ENCODE assay signal across 9 cellular contexts in genomic region chr20:58271596-58272460, GRCh38. TPM values are rescaled to one million over a fixed set of nuclear protein-coding genes. Genes with fewer than 3 reads are reported as not detected.
DNase-seq lines count a peak whose midpoint lies in the region; ATAC-seq and TF ChIP-seq lines count a peak whose summit lies in the region.
"Had no signal": no experiment of that assay in that cellular context is flagged by ENCODE, and none has a peak within 500 bp of the region (broad histone marks: within the 10 kb centered on the region; RNA-seq: fewer than 3 reads in every experiment).

No MANE protein-coding gene starts in this region.

- DNase-seq in activated CD4-positive, alpha-beta T cell treated with anti-CD3 and anti-CD28 coated beads for 24 hours (ENCODE audit: low read depth in 2 of 2): peak; percentile 18 to 32
- no peak for DNase-seq in activated CD4-positive, alpha-beta T cell treated with anti-CD3 and anti-CD28 coated beads for 1 hour
- DNase-seq in amniotic epithelial cell (ENCODE audit: low read depth) (peak; percentile 61), OCI-M1 (lab: John Stamatoyannopoulos, UW) (no peak), immature natural killer cell (no peak)
- peak; percentile 46 for DNase-seq in stimulated activated CD4-positive, alpha-beta T cell treated with anti-CD3 and anti-CD28 coated beads, Interleukin-2, amount 100 ng/mL, for 48 hours
- DNase-seq: natural killer cell had no signal

- peaks cover 8 to 13% of the 10 kb centered on the region in 2 donors for H3K4me1 Mint-ChIP-seq in immature natural killer cell

- no peak overlapping the region for H3K27ac Mint-ChIP-seq in immature natural killer cell
- H3K27ac Mint-ChIP-seq: natural killer cell had no signal

- H3K27me3 Mint-ChIP-seq in immature natural killer cell (ENCODE audit: low read depth in 3 of 3): peaks cover 0 to 2% (median 2%) of the 10 kb centered on the region in 3 donors

- ATAC-seq in GM21423 (IDR thresholded peaks at IDR 0.05; ENCODE audit: unreplicated experiment): no peak
- ATAC-seq: natural killer cell had no signal

- H3K9me3 Mint-ChIP-seq in immature natural killer cell: peaks cover 0 to 3% (median 0%) of the 10 kb centered on the region in 6 donors

- H3K4me3 Mint-ChIP-seq in immature natural killer cell: no peak overlapping the region
- H3K4me3 Mint-ChIP-seq: natural killer cell had no signal

- peaks cover 22 to 45% (median 36%) of the 10 kb centered on the region in 3 donors for H3K36me3 Mint-ChIP-seq in immature natural killer cell

TF ChIP-seq in PFSK-1, 5 proteins besides CTCF, POLR2A, EP300 and RAD21:
- TF ChIP-seq SIN3A (IDR thresholded peaks at IDR 0.05; ENCODE audit: borderline replicate concordance, insufficient read depth, low read length): peak; percentile 82; the same call in 1 of the 2 replicates
- TF ChIP-seq, protein P1, sequence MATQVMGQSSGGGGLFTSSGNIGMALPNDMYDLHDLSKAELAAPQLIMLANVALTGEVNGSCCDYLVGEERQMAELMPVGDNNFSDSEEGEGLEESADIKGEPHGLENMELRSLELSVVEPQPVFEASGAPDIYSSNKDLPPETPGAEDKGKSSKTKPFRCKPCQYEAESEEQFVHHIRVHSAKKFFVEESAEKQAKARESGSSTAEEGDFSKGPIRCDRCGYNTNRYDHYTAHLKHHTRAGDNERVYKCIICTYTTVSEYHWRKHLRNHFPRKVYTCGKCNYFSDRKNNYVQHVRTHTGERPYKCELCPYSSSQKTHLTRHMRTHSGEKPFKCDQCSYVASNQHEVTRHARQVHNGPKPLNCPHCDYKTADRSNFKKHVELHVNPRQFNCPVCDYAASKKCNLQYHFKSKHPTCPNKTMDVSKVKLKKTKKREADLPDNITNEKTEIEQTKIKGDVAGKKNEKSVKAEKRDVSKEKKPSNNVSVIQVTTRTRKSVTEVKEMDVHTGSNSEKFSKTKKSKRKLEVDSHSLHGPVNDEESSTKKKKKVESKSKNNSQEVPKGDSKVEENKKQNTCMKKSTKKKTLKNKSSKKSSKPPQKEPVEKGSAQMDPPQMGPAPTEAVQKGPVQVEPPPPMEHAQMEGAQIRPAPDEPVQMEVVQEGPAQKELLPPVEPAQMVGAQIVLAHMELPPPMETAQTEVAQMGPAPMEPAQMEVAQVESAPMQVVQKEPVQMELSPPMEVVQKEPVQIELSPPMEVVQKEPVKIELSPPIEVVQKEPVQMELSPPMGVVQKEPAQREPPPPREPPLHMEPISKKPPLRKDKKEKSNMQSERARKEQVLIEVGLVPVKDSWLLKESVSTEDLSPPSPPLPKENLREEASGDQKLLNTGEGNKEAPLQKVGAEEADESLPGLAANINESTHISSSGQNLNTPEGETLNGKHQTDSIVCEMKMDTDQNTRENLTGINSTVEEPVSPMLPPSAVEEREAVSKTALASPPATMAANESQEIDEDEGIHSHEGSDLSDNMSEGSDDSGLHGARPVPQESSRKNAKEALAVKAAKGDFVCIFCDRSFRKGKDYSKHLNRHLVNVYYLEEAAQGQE (IDR thresholded peaks at IDR 0.05; ENCODE audit: insufficient read depth in 1 of 2, low read depth in 2 of 2, low read length in 2 of 2): no peak
TF ChIP-seq in PFSK-1: peak in this region for 1.

RNA-seq across cellular contexts. Expression of gene RAB22A, which starts 37.7 kb away (rescaled TPM):
- 11.5 TPM for polyA plus RNA-seq in PFSK-1 (2012; ENCODE audit: insufficient read length, low read depth)
- 10 to 100 TPM; 14.1 to 21.7 (median 18.5) TPM for polyA plus RNA-seq in immature natural killer cell

RNA-seq across cellular contexts. Expression of gene ANKRD60, which starts 43.4 kb away (rescaled TPM):
- polyA plus RNA-seq in PFSK-1 (2012; ENCODE audit: insufficient read length, low read depth): not detected
- not detected for polyA plus RNA-seq in immature natural killer cell

Comparison
In these comparisons a context has a peak if more than half of its experiments do, and no peak if none do; other contexts are left out.
1. DNase-seq: peak in activated CD4-positive, alpha-beta T cell treated with anti-CD3 and anti-CD28 coated beads for 24 hours (2 of 2), amniotic epithelial cell (single experiment) and stimulated activated CD4-positive, alpha-beta T cell treated with anti-CD3 and anti-CD28 coated beads, Interleukin-2, amount 100 ng/mL, for 48 hours (2 of 2); none in activated CD4-positive, alpha-beta T cell treated with anti-CD3 and anti-CD28 coated beads for 1 hour (single experiment), OCI-M1 (single experiment) and immature natural killer cell (0 of 3).